In genomic region chr12:26610774-26611173, GRCh38 we compare ENCODE assay signal across 20 cellular contexts.
"Had no signal": no experiment of that assay in that cellular context is flagged by ENCODE, and none has a peak within 500 bp of the region (broad histone marks: within the 10 kb centered on the region; RNA-seq: fewer than 3 reads in every experiment).

No MANE protein-coding gene starts in this region.

- DNase-seq: colonic mucosa; dermis blood vessel endothelial cell; effector CD4-positive, alpha-beta T cell; endodermal cell; erythroblast; foreskin keratinocyte; kidney; left colon; left ventricle myocardium superior; naive thymus-derived CD4-positive, alpha-beta T cell; nephron progenitor cell; spleen; stimulated activated CD4-positive, alpha-beta T cell treated with anti-CD3 and anti-CD28 coated beads, Interleukin-15, amount 100 ng/mL, for 24 hours; stimulated activated CD4-positive, alpha-beta T cell treated with anti-CD3 and anti-CD28 coated beads, Interleukin-1b, Interleukin-23, amount 100 ng/mL, for 48 hours; stimulated activated CD4-positive, alpha-beta T cell treated with anti-CD3 and anti-CD28 coated beads, Interleukin-4, amount 100 ng/mL, for 24 hours; stimulated activated naive CD8-positive, alpha-beta T cell treated with anti-CD3 and anti-CD28 coated beads, Interleukin-15, amount 100 ng/mL, for 72 hours; uterus had no signal

- ATAC-seq: foreskin keratinocyte; left colon; left ventricle myocardium superior; naive thymus-derived CD4-positive, alpha-beta T cell; sciatic nerve; stimulated activated memory B cell treated with anti-CD40 and anti-IgM and Interleukin-4, amounts not matched to agents 10 μg/mL and 1 μg/mL and 100 μg/mL, for 72 hours; stimulated activated naive CD8-positive, alpha-beta T cell treated with anti-CD3 and anti-CD28 coated beads, Interleukin-15, amount 100 ng/mL, for 72 hours had no signal

- H3K27ac ChIP-seq: colonic mucosa, foreskin keratinocyte, neutrophil, spleen, uterus had no signal
